ENCODE assay signal across 11 cellular contexts in genomic region chr4:891747-892146, GRCh38. TPM values are rescaled to one million over a fixed set of nuclear protein-coding genes. Genes with fewer than 3 reads are reported as not detected.
DNase-seq lines count a peak whose midpoint lies in the region; ATAC-seq, FAIRE-seq and TF ChIP-seq lines count a peak whose summit lies in the region.
"Had no signal": no experiment of that assay in that cellular context is flagged by ENCODE, and none has a peak within 500 bp of the region (broad histone marks: within the 10 kb centered on the region; RNA-seq: fewer than 3 reads in every experiment).

No MANE protein-coding gene starts in this region.

- no peak for FAIRE-seq in urothelium cell line (lab: Jason Lieb, UNC)

- H3K27me3 ChIP-seq in GM06990 (replicated peaks; ENCODE audit: control insufficient read depth, insufficient read depth, low read length) (no peaks in the 10 kb centered on the region), PC-3 (ENCODE audit: low read length) (no peaks in the 10 kb centered on the region)
- no peaks in the 10 kb centered on the region for H3K27me3 ChIP-seq in CD4-positive, alpha-beta T cell (ENCODE audit: control insufficient read depth, insufficient read depth, low read length)

- no peaks in the 10 kb centered on the region for H3K4me1 ChIP-seq in PC-3 (ENCODE audit: insufficient read depth, low read length)

- intact Hi-C loops in PC-3 (cut with micrococcal nuclease): no loop called here
- intact Hi-C loops in CD4-positive, alpha-beta T cell (cut with DNase I, micrococcal nuclease): no loop called here

- in situ Hi-C loops in ACHN (cut with HindIII; ENCODE audit: low pct_ligation_motif_present, low pct_unique_long_range_greater_than_20kb, low sequenced_read_pairs): no loop called here

- ATAC-seq in PC-3: no peak
- ATAC-seq in CD4-positive, alpha-beta T cell (ENCODE audit: poor library complexity): no peak
- no peak for ATAC-seq in HG03457 (IDR thresholded peaks at IDR 0.05; ENCODE audit: unreplicated experiment)

- no peak overlapping the region for H2AFZ ChIP-seq in PC-3 (ENCODE audit: low read length)

- H3K36me3 Mint-ChIP-seq in CD4-positive, alpha-beta T cell (ENCODE audit: low read depth): peaks cover 59% of the 10 kb centered on the region

- TF ChIP-seq CTCF in GM06990 (IDR thresholded peaks at IDR 0.05; ENCODE audit: insufficient read depth, low read length, poor library complexity, severe bottlenecking) (peak; percentile 28), PC-3 (conservative IDR thresholded peaks at IDR 0.05; ENCODE audit: low read depth, low read length) (peak; percentile 34), fibroblast of mammary gland (conservative IDR thresholded peaks at IDR 0.05; ENCODE audit: control insufficient read depth, insufficient read depth, low read depth, low read length) (no peak)
- TF ChIP-seq CTCF in CD4-positive, alpha-beta T cell (IDR thresholded peaks at IDR 0.05): no peak

- no peak overlapping the region for H3K9ac ChIP-seq in PC-3 (ENCODE audit: low read length)

- no peak overlapping the region for H3K4me2 ChIP-seq in PC-3 (ENCODE audit: low read length)

- peaks cover 42% of the 10 kb centered on the region for H3K36me3 ChIP-seq in GM06990 (ENCODE audit: control insufficient read depth, insufficient read depth, low read length)
- H3K36me3 ChIP-seq in PC-3 (ENCODE audit: low read depth, low read length): 0 out of 2 replicates have a peak, but pooled peaks cover 5% of the 10 kb centered on the region

- DNase-seq in ACHN: peak; percentile 19
- no peak for DNase-seq in GM06990 (ENCODE audit: extremely low read depth, insufficient read length)
- DNase-seq in PC-3: no peak
- DNase-seq in fibroblast of mammary gland (ENCODE audit: low read depth): peak; percentile 12
- no peak for DNase-seq in CD4-positive, alpha-beta T cell
- DNase-seq in urothelium cell line (ENCODE audit: low spot score): no peak
- DNase-seq in hypothalamus (lab: John Stamatoyannopoulos, UW): no peak
- DNase-seq: amygdala, NCI-H2171 treated with DMSO at 0.1 percent for 48 hours had no signal

- H3K27ac ChIP-seq in PC-3 (ENCODE audit: low read length): no peak overlapping the region
- no peak overlapping the region for H3K27ac ChIP-seq in CD4-positive, alpha-beta T cell (ENCODE audit: low read depth, low read length)

- CTCF ChIA-PET in PC-3 (lab: Charles Lee): no interaction called here
- CTCF ChIA-PET in CD4-positive, alpha-beta T cell (lab: Charles Lee): no interaction called here

- no peaks in the 10 kb centered on the region for H4K20me1 ChIP-seq in PC-3 (ENCODE audit: low read length)

- no peaks in the 10 kb centered on the region for H3K79me2 ChIP-seq in PC-3 (ENCODE audit: low read length)

- no peaks in the 10 kb centered on the region for H3K9me2 ChIP-seq in PC-3 (replicated peaks; ENCODE audit: low read length)

- no peaks in the 10 kb centered on the region for H3K9me3 Mint-ChIP-seq in CD4-positive, alpha-beta T cell
- H3K9me3 Mint-ChIP-seq: T-helper 1 cell treated with Interleukin-12 subunit alpha and Interleukin-12 subunit beta and Interleukin-4 antibody, amounts not matched to agents 30 μg/mL and 1 μg/mL, for 36 hours had no signal

- no peak overlapping the region for H3K27ac Mint-ChIP-seq in CD4-positive, alpha-beta T cell
- H3K27ac Mint-ChIP-seq: T-helper 1 cell treated with Interleukin-12 subunit alpha and Interleukin-12 subunit beta and Interleukin-4 antibody, amounts not matched to agents 30 μg/mL and 1 μg/mL, for 36 hours had no signal

- no peaks in the 10 kb centered on the region for H3F3A ChIP-seq in PC-3 (ENCODE audit: low read length, unreplicated experiment)

- no peaks in the 10 kb centered on the region for H3K4me1 Mint-ChIP-seq in CD4-positive, alpha-beta T cell (ENCODE audit: low read depth)

- no TSS peak for BruUV-seq in PC-3 (replicated peaks; lab: Mats Ljungman, UMichigan)

- H3K4me3 ChIP-seq in GM06990 (replicated peaks; ENCODE audit: low read depth, low read length) (no peak overlapping the region), PC-3 (ENCODE audit: low read length) (no peak overlapping the region), fibroblast of mammary gland (ENCODE audit: control insufficient read depth, low read depth, low read length) (no peak overlapping the region)

- no peaks in the 10 kb centered on the region for H3K27me3 Mint-ChIP-seq in CD4-positive, alpha-beta T cell

- H3K9me3 ChIP-seq in PC-3 (ENCODE audit: low read length): no peaks in the 10 kb centered on the region
- no peaks in the 10 kb centered on the region for H3K9me3 ChIP-seq in CD4-positive, alpha-beta T cell (ENCODE audit: control insufficient read depth, low read length)

- POLR2A ChIA-PET in PC-3 (lab: Charles Lee; ENCODE audit: unreplicated experiment): no interaction called here
- POLR2A ChIA-PET in CD4-positive, alpha-beta T cell (lab: Charles Lee): no interaction called here

- H3K4me3 Mint-ChIP-seq in CD4-positive, alpha-beta T cell: no peak overlapping the region
- H3K4me3 Mint-ChIP-seq: T-helper 1 cell treated with Interleukin-12 subunit alpha and Interleukin-12 subunit beta and Interleukin-4 antibody, amounts not matched to agents 30 μg/mL and 1 μg/mL, for 36 hours had no signal

RNA-seq across cellular contexts. Expression of gene GAK, which starts 40.4 kb away (rescaled TPM):
- 117 and 175 TPM in 2 replicates for total RNA-seq in PC-3 (2014; rRNA removed)
- 100 to 1,000 TPM; 130 to 131 TPM for total RNA-seq in CD4-positive, alpha-beta T cell

RNA-seq across cellular contexts. Expression of gene TMEM175, which starts 40.5 kb away (rescaled TPM):
- total RNA-seq in PC-3 (2014; rRNA removed): 18.5 and 25.1 TPM in 2 replicates
- 10 to 100 TPM; 51.3 to 57.7 TPM for total RNA-seq in CD4-positive, alpha-beta T cell

Comparison
In these comparisons a context has a peak if more than half of its experiments do, and no peak if none do; other contexts are left out.
1. DNase-seq: peak in ACHN (single experiment) and fibroblast of mammary gland (single experiment); none in GM06990 (single experiment), PC-3 (single experiment), CD4-positive, alpha-beta T cell (0 of 10), urothelium cell line (single experiment) and hypothalamus (0 of 51).
2. CTCF ChIP-seq: peak in GM06990 (single experiment) and PC-3 (single experiment); none in fibroblast of mammary gland (single experiment) and CD4-positive, alpha-beta T cell (single experiment).